24 cellular contexts compared by ENCODE assay signal in genomic region chr20:23628402-23629016, GRCh38. TPM values are rescaled to one million over a fixed set of nuclear protein-coding genes. Genes with fewer than 3 reads are reported as not detected.
DNase-seq lines count a peak whose midpoint lies in the region; ATAC-seq, FAIRE-seq and TF ChIP-seq lines count a peak whose summit lies in the region.
"Had no signal": no experiment of that assay in that cellular context is flagged by ENCODE, and none has a peak within 500 bp of the region (broad histone marks: within the 10 kb centered on the region; RNA-seq: fewer than 3 reads in every experiment).

No MANE protein-coding gene starts in this region.

- H3K9ac ChIP-seq in astrocyte (ENCODE audit: low read length), result no peak overlapping the region

- ATAC-seq in gastroesophageal sphincter (no peak), T-helper 17 cell (no peak), GM21528 (IDR thresholded peaks at IDR 0.05; ENCODE audit: low FRiP score, unreplicated experiment) (no peak)
- ATAC-seq: SK-N-SH treated with all-trans-retinoic acid at 6 μM for 48 hours had no signal

- H4K20me1 ChIP-seq in astrocyte (ENCODE audit: insufficient read depth, low read length), result no peaks in the 10 kb centered on the region

- H3K27ac ChIP-seq in astrocyte (ENCODE audit: low read depth, low read length), result no peak overlapping the region
- peak overlapping the region in 3 of 4 donors; percentile 62 to 99 (median 76) for H3K27ac ChIP-seq in gastroesophageal sphincter
- peak overlapping the region in 5 of 8 donors; percentile 50 to 75 (median 67) for H3K27ac ChIP-seq in spleen
- H3K27ac ChIP-seq: adrenal gland, dorsolateral prefrontal cortex had no signal

- no peak for TF ChIP-seq EP300 in gastroesophageal sphincter (IDR thresholded peaks at IDR 0.05)

- peaks cover 28 to 49% of the 10 kb centered on the region in 2 donors for H3K36me3 Mint-ChIP-seq in CD14-positive monocyte
- peaks cover 11% of the 10 kb centered on the region for H3K36me3 Mint-ChIP-seq in astrocyte (ENCODE audit: low read depth, unreplicated experiment)
- H3K36me3 Mint-ChIP-seq in T-helper 17 cell (ENCODE audit: low read depth), result peaks cover 2% of the 10 kb centered on the region

- H3K27ac Mint-ChIP-seq in CD14-positive monocyte (peak overlapping the region in 6 of 7 donors; percentile 20 to 70 (median 43)), astrocyte (ENCODE audit: unreplicated experiment) (no peak overlapping the region), T-helper 17 cell (no peak overlapping the region)
- H3K27ac Mint-ChIP-seq: activated B cell treated with CpG ODN at 0.5 μM for 24 hours had no signal

- H3K9me3 Mint-ChIP-seq in CD14-positive monocyte, result no peaks in the 10 kb centered on the region
- H3K9me3 Mint-ChIP-seq in astrocyte (ENCODE audit: unreplicated experiment), result peaks cover 5% of the 10 kb centered on the region
- H3K9me3 Mint-ChIP-seq: activated B cell treated with CpG ODN at 0.5 μM for 24 hours had no signal

- H3K27me3 Mint-ChIP-seq in CD14-positive monocyte (ENCODE audit: low read depth in 3 of 3), result peaks cover 0 to 3% (median 2%) of the 10 kb centered on the region in 3 donors
- no peaks in the 10 kb centered on the region for H3K27me3 Mint-ChIP-seq in astrocyte (ENCODE audit: low read depth, unreplicated experiment)
- H3K27me3 Mint-ChIP-seq in T-helper 17 cell, result peaks cover 23% of the 10 kb centered on the region

- H3K4me3 ChIP-seq in astrocyte (ENCODE audit: insufficient read depth, low read depth, low read length) (no peak overlapping the region), gastroesophageal sphincter (no peak overlapping the region), spleen (no peak overlapping the region)
- H3K4me3 ChIP-seq: adrenal gland, dorsolateral prefrontal cortex had no signal

- no peak for TF ChIP-seq POLR2A in gastroesophageal sphincter (IDR thresholded peaks at IDR 0.05)
- TF ChIP-seq POLR2A in spleen (IDR thresholded peaks at IDR 0.05), result no peak

- H3K9me3 ChIP-seq in astrocyte (ENCODE audit: insufficient read depth, low read depth, low read length) (no peaks in the 10 kb centered on the region), gastroesophageal sphincter (no peaks in the 10 kb centered on the region), spleen (no peaks in the 10 kb centered on the region), T-helper 17 cell (ENCODE audit: control insufficient read depth, low read length, poor library complexity, severe bottlenecking) (no peaks in the 10 kb centered on the region)
- H3K9me3 ChIP-seq: adrenal gland had no signal

- intact Hi-C loops in CD14-positive monocyte (cut with micrococcal nuclease) (no loop called here), spleen (cut with DNase I; ENCODE audit: low total_unique reads) (no loop called here)

- H3K4me1 ChIP-seq in astrocyte (ENCODE audit: insufficient read depth, low read length) (peaks cover 12% of the 10 kb centered on the region), gastroesophageal sphincter (peaks cover 0 to 49% (median 17%) of the 10 kb centered on the region in 3 donors), spleen (peaks cover 0 to 57% (median 12%) of the 10 kb centered on the region in 6 donors)

- DNase-seq in CD14-positive monocyte (ENCODE audit: low spot score), result no peak
- no peak for DNase-seq in astrocyte (ENCODE audit: low read depth)
- DNase-seq in spleen, result no peak
- DNase-seq in T-helper 17 cell, result no peak
- no peak for DNase-seq in activated CD8-positive, alpha-beta memory T cell treated with anti-CD3 and anti-CD28 coated beads, Interleukin-2, amount 50 U/mL, for 48 hours
- no peak for DNase-seq in cerebellum (ENCODE audit: low spot score)
- DNase-seq: activated B cell treated with CpG ODN at 0.5 μM for 24 hours; activated CD4-positive, alpha-beta T cell treated with anti-CD3 and anti-CD28 coated beads, Interleukin-2, amount 50 U/mL, for 48 hours; activated gamma-delta T cell treated with Interleukin-2 at 50 U/mL for 16 hours; adrenal gland; DND-41; dorsolateral prefrontal cortex; NCI-H1417; NCI-H510A; NK-92 treated with Interleukin-12 subunit alpha and Interleukin-12 subunit beta, amount 100 ng/mL, for 24 hours; substantia nigra had no signal

- H3K4me2 ChIP-seq in astrocyte (ENCODE audit: low read length), result peak overlapping the region; percentile 14

- no peak overlapping the region for H2AFZ ChIP-seq in astrocyte (ENCODE audit: low read depth, low read length)

- H3K36me3 ChIP-seq in astrocyte (ENCODE audit: insufficient read depth, low read length) (no peaks in the 10 kb centered on the region), gastroesophageal sphincter (peaks cover 0 to 19% of the 10 kb centered on the region in 2 donors), spleen (peaks cover 0 to 25% (median 5%) of the 10 kb centered on the region in 6 donors)

- TF ChIP-seq CTCF in CD14-positive monocyte (IDR thresholded peaks at IDR 0.05), result no peak
- no peak for TF ChIP-seq CTCF in astrocyte (IDR thresholded peaks at IDR 0.05; ENCODE audit: insufficient read depth, low read depth, low read length)
- TF ChIP-seq CTCF in gastroesophageal sphincter (IDR thresholded peaks at IDR 0.05), result no peak
- TF ChIP-seq CTCF in spleen (IDR thresholded peaks at IDR 0.05 in 8 of 11, conservative IDR thresholded peaks at IDR 0.05 in 3 of 11), result no peak

- H3K4me3 Mint-ChIP-seq in CD14-positive monocyte (no peak overlapping the region), astrocyte (ENCODE audit: unreplicated experiment) (no peak overlapping the region), T-helper 17 cell (no peak overlapping the region)
- H3K4me3 Mint-ChIP-seq: activated B cell treated with CpG ODN at 0.5 μM for 24 hours had no signal

- no peaks in the 10 kb centered on the region for H3K27me3 ChIP-seq in astrocyte (ENCODE audit: insufficient read depth, low read length)
- H3K27me3 ChIP-seq in gastroesophageal sphincter, result no peaks in the 10 kb centered on the region
- no peaks in the 10 kb centered on the region for H3K27me3 ChIP-seq in spleen (replicated peaks in 1 of 7)
- H3K27me3 ChIP-seq: adrenal gland, dorsolateral prefrontal cortex had no signal

- WGBS in gastroesophageal sphincter (ENCODE audit: low coverage in 1 of 2), 2 donors, result 87% methylated on average over 6 of the region's 6 CpGs; no CpG with 5 or more reads in 1 of the 2 donors
- 64 to 83% (median 66%) methylated on average over 6 of the region's 6 CpGs for WGBS in spleen, 5 donors

- no peak for FAIRE-seq in astrocyte (lab: Jason Lieb, UNC)

- H3K4me1 Mint-ChIP-seq in CD14-positive monocyte (peaks cover 75% of the 10 kb centered on the region), astrocyte (ENCODE audit: low read depth, unreplicated experiment) (peaks cover 22% of the 10 kb centered on the region), T-helper 17 cell (peaks cover 3% of the 10 kb centered on the region)
- H3K4me1 Mint-ChIP-seq: activated B cell treated with CpG ODN at 0.5 μM for 24 hours had no signal

- no peaks in the 10 kb centered on the region for H3K79me2 ChIP-seq in astrocyte (ENCODE audit: insufficient read depth, low read length)

RNA-seq across cellular contexts. Expression of gene CST3, which starts 9.2 kb away (rescaled TPM):
- polyA plus RNA-seq in CD14-positive monocyte (1,000 to 10,000 TPM; 2,657 to 3,222 TPM), spleen (100 to 1,000 TPM; 199 to 272 (median 267) TPM)
- total RNA-seq in astrocyte (316 and 355 TPM in 2 replicates), gastroesophageal sphincter (1,000 to 10,000 TPM in 3 of 4 donors, 100 to 1,000 TPM in 1; 951 to 1,877 (median 1,344) TPM), spleen (1,000 to 10,000 TPM in 3 of 7 donors, 100 to 1,000 TPM in 4; 501 to 1,082 (median 830) TPM), T-helper 17 cell (10 to 100 TPM; 29.5 to 87.5 TPM), cerebellum (183 TPM)
- total RNA-seq: activated B cell treated with CpG ODN at 0.5 μM for 24 hours had no signal

RNA-seq across cellular contexts. Expression of gene CST9, which starts 22.8 kb away (rescaled TPM):
- polyA plus RNA-seq in CD14-positive monocyte (under 1 TPM in 1 of 2 donors, not detected in 1; 0.13 TPM), spleen (not detected)
- total RNA-seq in astrocyte (not detected in 2 replicates), gastroesophageal sphincter (not detected), spleen (not detected), T-helper 17 cell (not detected), cerebellum (not detected)
- total RNA-seq: activated B cell treated with CpG ODN at 0.5 μM for 24 hours, adrenal gland, epithelial cell of proximal tubule, left colon, mucosa of gallbladder, renal cortical epithelial cell, RPMI7951 had no signal
- polyA plus RNA-seq: adrenal gland had no signal

Comparison
In these comparisons a context has a peak if more than half of its experiments do, and no peak if none do; other contexts are left out.
1. H3K27ac Mint-ChIP-seq: peak in CD14-positive monocyte (6 of 7); none in astrocyte (single experiment) and T-helper 17 cell (single experiment).